22 cellular contexts compared by ENCODE assay signal in the genomic region with DNA sequence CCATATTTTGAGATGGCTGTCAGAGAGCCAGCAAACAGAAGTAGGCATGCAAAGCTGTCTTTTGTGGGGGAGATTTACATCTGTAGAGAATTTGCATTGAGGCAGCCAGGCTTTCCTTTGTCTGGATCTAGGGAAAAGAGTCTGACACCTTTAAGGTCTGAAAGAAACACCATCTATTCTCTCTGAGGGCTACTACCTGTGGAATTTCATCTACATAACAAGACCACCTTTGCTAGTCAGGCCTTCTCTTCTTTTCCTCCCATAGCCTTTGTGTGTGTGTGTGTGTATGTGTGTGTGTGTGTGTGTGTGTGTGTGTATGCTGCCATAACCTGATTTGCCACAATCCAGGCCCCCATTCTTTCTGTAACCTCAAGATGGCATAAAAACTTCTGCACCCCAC. TPM values are rescaled to one million over a fixed set of nuclear protein-coding genes. Genes with fewer than 3 reads are reported as not detected.
DNase-seq lines count a peak whose midpoint lies in the region; ATAC-seq and TF ChIP-seq lines count a peak whose summit lies in the region.
"Had no signal": no experiment of that assay in that cellular context is flagged by ENCODE, and none has a peak within 500 bp of the region (broad histone marks: within the 10 kb centered on the region; RNA-seq: fewer than 3 reads in every experiment).

No MANE protein-coding gene starts in this region.

- H3K27me3 ChIP-seq in H9 (ENCODE audit: insufficient read depth, low read length): no peaks in the 10 kb centered on the region
- H3K27me3 ChIP-seq: BE2C, Peyer's patch had no signal

- no peak overlapping the region for H2AFZ ChIP-seq in H9 (ENCODE audit: low read length)

- H2BK120ac ChIP-seq in H9 (ENCODE audit: low read depth, low read length, poor library complexity, severe bottlenecking): no peak overlapping the region

- H3K23ac ChIP-seq in H9 (ENCODE audit: insufficient read length, low read depth, low read length): no peak overlapping the region

- H3K36me3 Mint-ChIP-seq in H9 (ENCODE audit: insufficient read depth in 1 of 3, low read depth in 3 of 3): peaks cover 23 to 30% (median 29%) of the 10 kb centered on the region in 3 experiments
- H3K36me3 Mint-ChIP-seq in endothelial cell (ENCODE audit: low read depth, unreplicated experiment): no peaks in the 10 kb centered on the region
- H3K36me3 Mint-ChIP-seq: CD4-positive, CD25-positive, alpha-beta regulatory T cell had no signal

- H4K5ac ChIP-seq in H9 (ENCODE audit: insufficient read length, low read depth, low read length): no peak overlapping the region

- H3K27ac ChIP-seq in H9 (ENCODE audit: insufficient read length, low read depth, low read length): peak overlapping the region; percentile 98
- H3K27ac ChIP-seq: Peyer's patch had no signal

- no peak for TF ChIP-seq CTCF in H9 (conservative IDR thresholded peaks at IDR 0.05)
- TF ChIP-seq CTCF in endothelial cell (IDR thresholded peaks at IDR 0.05; ENCODE audit: unreplicated experiment): no peak

- H3K23me2 ChIP-seq in H9 (ENCODE audit: insufficient read length, low read depth, low read length, poor library complexity, severe bottlenecking): no peaks in the 10 kb centered on the region

- no peak overlapping the region for H2BK5ac ChIP-seq in H9 (ENCODE audit: insufficient read length, low read length)

- no peak overlapping the region for H3K14ac ChIP-seq in H9 (ENCODE audit: insufficient read depth, low read length)

- no peaks in the 10 kb centered on the region for H3K79me1 ChIP-seq in H9 (ENCODE audit: insufficient read depth, low read depth, low read length, poor library complexity, severe bottlenecking)

- peak overlapping the region; percentile 26 for H3K4me2 ChIP-seq in H9 (ENCODE audit: insufficient read depth, insufficient read length, low read length)

- H3K4me3 Mint-ChIP-seq in H9 (peak overlapping the region in 1 of 2 experiments; percentile 39; a peak in 2 of 5 replicates), endothelial cell (ENCODE audit: unreplicated experiment) (no peak overlapping the region)

- no peak overlapping the region for H3T11ph ChIP-seq in H9 (ENCODE audit: low read length)

- H3K4me1 ChIP-seq in H9 (ENCODE audit: insufficient read depth, low read length): peaks cover 7% of the 10 kb centered on the region
- H3K4me1 ChIP-seq: BE2C, Peyer's patch had no signal

- H2AK5ac ChIP-seq in H9 (ENCODE audit: insufficient read length, low read length): no peak overlapping the region

- H3K27ac Mint-ChIP-seq in H9 (peak overlapping the region; percentile 99 to 100 (median 99)), endothelial cell (ENCODE audit: unreplicated experiment) (peak overlapping the region; percentile 5)

- no peak overlapping the region for H2BK20ac ChIP-seq in H9 (ENCODE audit: low read depth, low read length, poor library complexity, severe bottlenecking)

- no peak overlapping the region; the same call in 1 of the 2 replicates for H3K4ac ChIP-seq in H9 (ENCODE audit: low read depth, low read length)

- H3K9me3 Mint-ChIP-seq in H9 (peaks cover 28 to 32% of the 10 kb centered on the region in 2 experiments), endothelial cell (ENCODE audit: unreplicated experiment) (no peaks in the 10 kb centered on the region)

- H3K56ac ChIP-seq in H9 (ENCODE audit: insufficient read length, low read depth, low read length): no peak overlapping the region

- ATAC-seq in HG02571 (IDR thresholded peaks at IDR 0.05; ENCODE audit: unreplicated experiment): no peak
- ATAC-seq: GM12878, Right ventricle myocardium inferior had no signal

- no peaks in the 10 kb centered on the region for H4K20me1 ChIP-seq in H9 (ENCODE audit: control insufficient read depth, insufficient read depth, insufficient read length)

- no peak overlapping the region for H4K8ac ChIP-seq in H9 (replicated peaks; ENCODE audit: insufficient read length, low read depth, low read length)

- H4K91ac ChIP-seq in H9 (ENCODE audit: insufficient read length, low read depth, low read length): no peak overlapping the region

- H3K79me2 ChIP-seq in H9 (ENCODE audit: insufficient read depth, low read length): no peaks in the 10 kb centered on the region

- no peak overlapping the region for H2BK12ac ChIP-seq in H9 (ENCODE audit: insufficient read length, low read depth, low read length)

- H3K9ac ChIP-seq in H9 (ENCODE audit: extremely low read depth, insufficient read length, low read length): no peak overlapping the region

- H3K27me3 Mint-ChIP-seq in H9 (ENCODE audit: low read depth): no peaks in the 10 kb centered on the region
- H3K27me3 Mint-ChIP-seq in endothelial cell (ENCODE audit: unreplicated experiment): peaks cover 3% of the 10 kb centered on the region

- H3K9me3 ChIP-seq in H9 (ENCODE audit: control insufficient read depth, low read depth, low read length): peaks cover 15% of the 10 kb centered on the region
- H3K9me3 ChIP-seq: BE2C, Peyer's patch had no signal

- H2BK15ac ChIP-seq in H9 (ENCODE audit: low read depth, low read length): no peak overlapping the region

- peaks cover 91 to 92% of the 10 kb centered on the region in 2 experiments for H3K4me1 Mint-ChIP-seq in H9
- peaks cover 36% of the 10 kb centered on the region for H3K4me1 Mint-ChIP-seq in endothelial cell (ENCODE audit: unreplicated experiment)

- H3K18ac ChIP-seq in H9 (ENCODE audit: insufficient read length, low read depth, low read length): no peak overlapping the region

- DNase-seq in H9 (peak; percentile 85), NCI-H526 (lab: John Stamatoyannopoulos, UW) (peak; percentile 67 to 85), endothelial cell (ENCODE audit: low spot score) (no peak), iPS-NIHi7 (ENCODE audit: extremely low spot score) (peak; percentile 48), NAMALWA (ENCODE audit: low spot score) (no peak), LoVo (ENCODE audit: low spot score) (no peak)
- DNase-seq in activated effector memory CD4-positive, alpha-beta T cell treated with anti-CD3 and anti-CD28 coated beads, Interleukin-2, amount 50 U/mL, for 16 hours: no peak
- DNase-seq: BE2C; CD4-positive, CD25-positive, alpha-beta regulatory T cell; COR-L47; KBM-7; MV-4-11; NCI-H1417; NCI-H187 treated with DMSO at 0.1 percent for 48 hours; Peyer's patch; SW 1271 had no signal

RNA-seq across cellular contexts. Expression of a gene that starts 28.4 kb away (rescaled TPM):
- not detected in 2 replicates for total RNA-seq in H9 (2021)
- not detected for total RNA-seq in endothelial cell (ENCODE audit: unreplicated experiment)
- total RNA-seq: CD4-positive, CD25-positive, alpha-beta regulatory T cell; Daoy; GM12878; H4; Peyer's patch; Right ventricle myocardium inferior; SK-MEL-5 had no signal

Comparison
In these comparisons a context has a peak if more than half of its experiments do, and no peak if none do; other contexts are left out.
1. DNase-seq: peak in H9 (single experiment), NCI-H526 (2 of 2) and iPS-NIHi7 (single experiment); none in endothelial cell (single experiment), activated effector memory CD4-positive, alpha-beta T cell treated with anti-CD3 and anti-CD28 coated beads, Interleukin-2, amount 50 U/mL, for 16 hours (single experiment), NAMALWA (single experiment) and LoVo (single experiment).